Comparison of ENCODE assay signal across 8 cellular contexts in genomic region chr14:60183724-60184596, GRCh38. TPM values are rescaled to one million over a fixed set of nuclear protein-coding genes. Genes with fewer than 3 reads are reported as not detected.
DNase-seq lines count a peak whose midpoint lies in the region; ATAC-seq, FAIRE-seq and TF ChIP-seq lines count a peak whose summit lies in the region.

No MANE protein-coding gene starts in this region.

- H3K4me3 Mint-ChIP-seq in Caco-2 (ENCODE audit: unreplicated experiment), result peak overlapping the region; percentile 20

- H3K79me2 ChIP-seq in hepatocyte, result no peaks in the 10 kb centered on the region

- H3K9me2 ChIP-seq in hepatocyte (replicated peaks; ENCODE audit: insufficient read depth), result no peaks in the 10 kb centered on the region

- peak in 1 of 2 experiments; percentile 52 for DNase-seq in Caco-2
- no peak for DNase-seq in GM19239 (ENCODE audit: insufficient read length, low spot score)
- peak; percentile 79 for DNase-seq in NCI-H748 treated with DMSO at 0.1 percent for 48 hours (lab: John Stamatoyannopoulos, UW)
- DNase-seq in amniotic epithelial cell (ENCODE audit: low read depth), result peak; percentile 63
- DNase-seq in hepatocyte (ENCODE audit: low spot score), result peak; percentile 84
- no peak for DNase-seq in sigmoid colon
- no peak for DNase-seq in activated effector memory CD4-positive, alpha-beta T cell treated with anti-CD3 and anti-CD28 coated beads, Interleukin-2, amount 50 U/mL, for 16 hours

- H2AFZ ChIP-seq in hepatocyte, result peak overlapping the region; percentile 4

- peak overlapping the region; percentile 13; the same call in 1 of the 2 replicates for H3K4me3 ChIP-seq in Caco-2 (ENCODE audit: low read depth, low read length)
- H3K4me3 ChIP-seq in hepatocyte, result peak overlapping the region; percentile 4
- peak overlapping the region; percentile 4 to 43 (median 38) for H3K4me3 ChIP-seq in sigmoid colon

- POLR2A ChIA-PET in Caco-2 (lab: Charles Lee), result interaction anchor here (1.0 kb wide), 1 partner anchor 219 kb away, joined by 5 read pairs; no protein-coding TSS in a partner anchor

- H3K9me3 ChIP-seq in Caco-2, result no peaks in the 10 kb centered on the region; the same call in 1 of the 2 replicates
- no peaks in the 10 kb centered on the region for H3K9me3 ChIP-seq in hepatocyte (ENCODE audit: low read depth)
- no peaks in the 10 kb centered on the region for H3K9me3 ChIP-seq in sigmoid colon

- no peaks in the 10 kb centered on the region for H3K36me3 Mint-ChIP-seq in Caco-2 (ENCODE audit: insufficient read depth, unreplicated experiment)

- no peak overlapping the region for H3K27ac Mint-ChIP-seq in Caco-2 (ENCODE audit: unreplicated experiment)

- H3K4me1 ChIP-seq in Caco-2 (no peaks in the 10 kb centered on the region), hepatocyte (ENCODE audit: insufficient read depth) (no peaks in the 10 kb centered on the region), sigmoid colon (peaks cover 0 to 28% (median 12%) of the 10 kb centered on the region in 4 donors)

- no peak for TF ChIP-seq EP300 in sigmoid colon (IDR thresholded peaks at IDR 0.05)

- ATAC-seq in HG03565 (IDR thresholded peaks at IDR 0.05; ENCODE audit: unreplicated experiment), result peak; percentile 38

- intact Hi-C loops in Caco-2 (cut with micrococcal nuclease; ENCODE audit: unreplicated experiment) (loop anchor here (1.0 to 10.0 kb wide), 6 partner anchors 120 to 679 kb away; partner anchors contain the start of gene CCDC175), sigmoid colon (cut with DNase I) (loop anchor here (1.0 to 2.0 kb wide), 2 partner anchors 119 to 219 kb away; no protein-coding TSS in a partner anchor)

- no peaks in the 10 kb centered on the region for H4K20me1 ChIP-seq in hepatocyte (ENCODE audit: insufficient read depth, poor library complexity, severe bottlenecking)

- FAIRE-seq in GM19239 (lab: Jason Lieb, UNC), result peak; percentile 84

- H3K36me3 ChIP-seq in Caco-2 (ENCODE audit: control insufficient read depth, insufficient read depth, low read length) (no peaks in the 10 kb centered on the region), hepatocyte (replicated peaks; ENCODE audit: insufficient read depth, low read depth) (no peaks in the 10 kb centered on the region), sigmoid colon (no peaks in the 10 kb centered on the region)

- BruUV-seq in Caco-2 (replicated peaks; lab: Mats Ljungman, UMichigan), result no TSS peak

- no peaks in the 10 kb centered on the region for H3K4me1 Mint-ChIP-seq in Caco-2 (ENCODE audit: low read depth, unreplicated experiment)

- H3K9me3 Mint-ChIP-seq in Caco-2 (ENCODE audit: unreplicated experiment), result no peaks in the 10 kb centered on the region

- no peak for TF ChIP-seq POLR2A in sigmoid colon (IDR thresholded peaks at IDR 0.05)

- CTCF ChIA-PET in Caco-2 (lab: Charles Lee), result interaction anchor here (0.8 to 1.1 kb wide), 6 partner anchors 119 to 497 kb away, joined by 3 to 6 read pairs (median 4); no protein-coding TSS in a partner anchor

- WGBS in hepatocyte (ENCODE audit: low lambda C conversion rate, missing lambda C conversion rate), result 18% methylated on average over 6 of the region's 6 CpGs
- 5% methylated on average over 6 of the region's 6 CpGs for WGBS in sigmoid colon, 2 donors

- no peaks in the 10 kb centered on the region for H3K27me3 Mint-ChIP-seq in Caco-2 (ENCODE audit: insufficient read depth, unreplicated experiment)

- H3K27ac ChIP-seq in hepatocyte (no peak overlapping the region), sigmoid colon (peak overlapping the region; percentile 28 to 58 (median 48))

- TF ChIP-seq CTCF in Caco-2 (IDR thresholded peaks at IDR 0.05; ENCODE audit: insufficient read depth in 1 of 2, low read depth in 1 of 2, low read length in 1 of 2, severe bottlenecking in 1 of 2, unreplicated experiment in 1 of 2), result peak; percentile 52 to 69
- TF ChIP-seq CTCF in hepatocyte (IDR thresholded peaks at IDR 0.05; ENCODE audit: poor library complexity), result peak; percentile 85
- TF ChIP-seq CTCF in sigmoid colon (IDR thresholded peaks at IDR 0.05), result peak; percentile 44 to 80 (median 72)

- H3K4me2 ChIP-seq in hepatocyte, result peak overlapping the region; percentile 67

- H3K27me3 ChIP-seq in Caco-2 (replicated peaks; ENCODE audit: control insufficient read depth, insufficient read depth, low read length) (no peaks in the 10 kb centered on the region), hepatocyte (no peaks in the 10 kb centered on the region), sigmoid colon (no peaks in the 10 kb centered on the region)

RNA-seq across cellular contexts. Expression of gene DHRS7, which starts 18.8 kb away (rescaled TPM):
- total RNA-seq in Caco-2 (2022) (61.6 and 65.6 TPM in 2 replicates), hepatocyte (380 and 389 TPM in 2 replicates), sigmoid colon (10 to 100 TPM; 43.7 to 70.9 (median 59.7) TPM)
- polyA plus RNA-seq in hepatocyte (304 and 389 TPM in 2 replicates), sigmoid colon (10 to 100 TPM; 18.0 to 49.2 (median 22.7) TPM)

Comparison
In these comparisons a context has a peak if more than half of its experiments do, and no peak if none do; other contexts are left out.
1. DNase-seq: peak in NCI-H748 treated with DMSO at 0.1 percent for 48 hours (single experiment), amniotic epithelial cell (single experiment) and hepatocyte (single experiment); none in GM19239 (single experiment), sigmoid colon (single experiment) and activated effector memory CD4-positive, alpha-beta T cell treated with anti-CD3 and anti-CD28 coated beads, Interleukin-2, amount 50 U/mL, for 16 hours (single experiment).
2. Peak in every context shown above with its lines, with median percentiles within 50 percentile points of each other: H3K4me3 ChIP-seq and CTCF ChIP-seq.